Comparison of ENCODE assay signal across 16 cellular contexts in the genomic region with DNA sequence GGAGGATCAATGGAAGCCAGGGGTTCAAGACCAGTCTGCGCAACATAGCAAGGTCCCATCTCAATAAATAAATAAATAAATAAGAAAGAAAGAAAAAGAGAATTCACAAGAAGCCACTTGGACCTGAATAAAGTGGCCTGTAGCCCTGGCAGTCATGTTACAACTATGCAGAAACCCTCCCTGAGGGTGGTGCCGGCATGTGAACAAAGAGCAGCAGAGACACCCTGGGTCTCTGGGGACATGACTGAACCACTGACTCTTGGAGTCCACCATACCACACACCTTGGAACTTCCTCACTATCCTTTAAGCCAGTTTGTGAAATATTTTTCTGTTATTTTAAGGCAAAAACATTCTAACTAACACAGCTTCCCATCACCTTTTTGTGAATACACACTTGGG.
"Had no signal": no experiment of that assay in that cellular context is flagged by ENCODE, and none has a peak within 500 bp of the region (broad histone marks: within the 10 kb centered on the region; RNA-seq: fewer than 3 reads in every experiment).

No MANE protein-coding gene starts in this region.

- H3K4me1 Mint-ChIP-seq: stimulated activated naive B cell treated with anti-CD40 and anti-IgM and Interleukin-4, amounts not matched to agents 10 μg/mL and 1 μg/mL and 100 μg/mL, for 72 hours had no signal

- H3K27me3 Mint-ChIP-seq: natural killer cell treated with Interleukin-12 subunit alpha and Interleukin-12 subunit beta and Interleukin-15 and Interleukin-18, amount 100 ng/mL, for 72 hours; stimulated activated naive B cell treated with anti-CD40 and anti-IgM and Interleukin-4, amounts not matched to agents 10 μg/mL and 1 μg/mL and 100 μg/mL, for 72 hours had no signal

- H3K36me3 Mint-ChIP-seq: natural killer cell treated with Interleukin-12 subunit alpha and Interleukin-12 subunit beta and Interleukin-15 and Interleukin-18, amount 100 ng/mL, for 72 hours; stimulated activated naive B cell treated with anti-CD40 and anti-IgM and Interleukin-4, amounts not matched to agents 10 μg/mL and 1 μg/mL and 100 μg/mL, for 72 hours had no signal

- H3K4me3 ChIP-seq: lower lobe of right lung, thoracic aorta had no signal

- H3K79me2 ChIP-seq: parathyroid adenoma had no signal

- H3K4me1 ChIP-seq: lower lobe of right lung, parathyroid adenoma had no signal

- H3K36me3 ChIP-seq: lower lobe of right lung, neutrophil, thoracic aorta had no signal

- H3K27ac ChIP-seq: lower lobe of right lung, neutrophil, parathyroid adenoma, thoracic aorta had no signal

- ATAC-seq: activated T-cell treated with anti-CD3 and anti-CD28 coated beads, Interleukin-2, amount 50 U/mL, for 72 hours; esophagus mucosa; lower lobe of right lung; natural killer cell treated with Interleukin-12 subunit alpha and Interleukin-12 subunit beta and Interleukin-15 and Interleukin-18, amount 100 ng/mL, for 72 hours; stimulated activated naive B cell treated with anti-CD40 and anti-IgM and Interleukin-4, amounts not matched to agents 10 μg/mL and 1 μg/mL and 100 μg/mL, for 72 hours had no signal

- H3K9ac ChIP-seq: parathyroid adenoma had no signal

- DNase-seq: activated CD4-positive, CD25-positive, alpha-beta regulatory T cell treated with anti-CD3 and anti-CD28 coated beads, Interleukin-2, amount 50 U/mL, for 72 hours; activated CD8-positive, alpha-beta memory T cell treated with anti-CD3 and anti-CD28 coated beads for 24 hours; activated effector memory CD4-positive, alpha-beta T cell treated with anti-CD3 and anti-CD28 coated beads, Interleukin-2, amount 50 U/mL, for 16 hours; activated naive CD4-positive, alpha-beta T cell treated with anti-CD3 and anti-CD28 coated beads, Interleukin-2, amount 50 U/mL, for 16 hours; activated T-cell treated with anti-CD3 and anti-CD28 coated beads, Interleukin-2, amount 50 U/mL, for 72 hours; aorta; cerebellar nuclear complex; effector CD4-positive, alpha-beta T cell; lower lobe of right lung; stimulated activated naive B cell treated with anti-CD40 and anti-IgM and Interleukin-4, amounts not matched to agents 10 μg/mL and 1 μg/mL and 100 μg/mL, for 72 hours had no signal

- H3K27ac Mint-ChIP-seq: activated T-cell treated with anti-CD3 and anti-CD28 coated beads, Interleukin-2, amount 50 U/mL, for 72 hours; natural killer cell treated with Interleukin-12 subunit alpha and Interleukin-12 subunit beta and Interleukin-15 and Interleukin-18, amount 100 ng/mL, for 72 hours; stimulated activated naive B cell treated with anti-CD40 and anti-IgM and Interleukin-4, amounts not matched to agents 10 μg/mL and 1 μg/mL and 100 μg/mL, for 72 hours; T-helper 1 cell treated with Interleukin-12 subunit alpha and Interleukin-12 subunit beta and Interleukin-4 antibody, amounts not matched to agents 30 μg/mL and 1 μg/mL, for 36 hours had no signal

- H3K27me3 ChIP-seq: neutrophil had no signal

- H3K9me3 Mint-ChIP-seq: T-helper 1 cell treated with Interleukin-12 subunit alpha and Interleukin-12 subunit beta and Interleukin-4 antibody, amounts not matched to agents 30 μg/mL and 1 μg/mL, for 36 hours had no signal

- H3K4me3 Mint-ChIP-seq: activated T-cell treated with anti-CD3 and anti-CD28 coated beads, Interleukin-2, amount 50 U/mL, for 72 hours; natural killer cell treated with Interleukin-12 subunit alpha and Interleukin-12 subunit beta and Interleukin-15 and Interleukin-18, amount 100 ng/mL, for 72 hours; stimulated activated naive B cell treated with anti-CD40 and anti-IgM and Interleukin-4, amounts not matched to agents 10 μg/mL and 1 μg/mL and 100 μg/mL, for 72 hours; T-helper 1 cell treated with Interleukin-12 subunit alpha and Interleukin-12 subunit beta and Interleukin-4 antibody, amounts not matched to agents 30 μg/mL and 1 μg/mL, for 36 hours had no signal

- H2AFZ ChIP-seq: parathyroid adenoma had no signal

- H3K9me3 ChIP-seq: lower lobe of right lung, neutrophil, thoracic aorta had no signal
